1 cellular context compared by ENCODE assay signal in the genomic region with DNA sequence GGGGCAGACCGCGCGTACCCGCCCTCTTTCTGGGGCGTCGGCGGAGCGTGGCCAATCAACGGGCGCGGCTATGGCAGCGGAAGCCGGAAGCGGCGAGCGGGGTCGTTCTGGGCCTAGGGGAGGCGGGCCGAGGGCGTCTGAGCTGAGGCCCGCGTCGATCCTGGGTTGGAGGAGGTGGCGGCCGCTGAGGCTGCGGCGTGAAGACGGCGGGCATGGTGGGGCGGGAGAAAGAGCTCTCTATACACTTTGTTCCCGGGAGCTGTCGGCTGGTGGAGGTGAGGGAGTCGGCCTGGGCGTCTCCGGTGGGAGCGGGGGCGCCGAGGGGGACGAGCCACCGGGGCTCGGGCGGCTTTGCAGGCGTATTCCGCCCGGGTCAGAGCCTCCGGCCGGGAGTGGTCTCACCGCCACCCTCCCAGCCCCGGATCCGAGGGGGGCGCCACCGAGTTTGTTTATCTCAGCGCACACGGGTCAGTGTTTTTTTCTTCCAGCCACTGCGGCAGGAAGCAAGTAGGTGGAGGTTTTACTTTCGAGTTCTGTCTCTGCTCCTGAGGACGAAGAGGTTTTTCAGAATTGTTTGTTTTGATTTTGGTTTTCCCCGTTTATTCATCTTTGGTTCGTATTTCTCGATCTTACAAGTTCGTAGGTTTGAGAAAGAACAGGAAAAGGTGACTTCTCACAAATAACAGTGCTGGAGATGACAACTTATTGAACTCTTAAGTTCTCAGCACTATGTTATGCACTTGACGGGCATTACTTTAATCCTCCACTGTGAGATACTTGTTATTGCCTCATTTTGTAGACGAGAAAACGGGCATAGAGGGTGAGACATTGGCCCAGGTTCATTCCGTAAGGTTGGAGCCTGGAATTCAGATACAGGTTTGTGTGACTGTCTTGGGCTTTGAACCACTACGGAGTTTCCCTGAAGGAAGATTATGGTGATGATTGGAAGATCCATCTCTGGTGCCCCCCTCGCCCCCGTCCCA.
TF ChIP-seq lines count a peak whose summit lies in the region.

A gene (plus strand): TSS at position 145 of the 983 bp plus-strand sequence. CDS start 68 bp downstream, at position 213.

TF ChIP-seq in H1, 55 proteins besides CTCF, POLR2A, EP300 and RAD21:
- TF ChIP-seq HDAC2 (IDR thresholded peaks at IDR 0.05; ENCODE audit: borderline replicate concordance in 1 of 2, low read depth in 2 of 2, low read length in 2 of 2): 0 out of 4 replicates have a peak, but pooled peaks of 1 of the 2 experiments have one; percentile 23
- TF ChIP-seq TBP (IDR thresholded peaks at IDR 0.05; ENCODE audit: low read depth, low read length): peak; percentile 58; the same call in 1 of the 2 replicates
- TF ChIP-seq KDM4A (IDR thresholded peaks at IDR 0.05; ENCODE audit: low read depth, low read length, severe bottlenecking): peak; percentile 58
- TF ChIP-seq RNF2 (IDR thresholded peaks at IDR 0.05; ENCODE audit: borderline replicate concordance, low read depth, low read length, missing control alignments, poor library complexity, severe bottlenecking): no peak
- TF ChIP-seq SIN3A (conservative IDR thresholded peaks at IDR 0.05 in 1 of 2, IDR thresholded peaks at IDR 0.05 in 1 of 2; ENCODE audit: low read depth in 1 of 2, low read length in 2 of 2): peak in 1 of 2 experiments; percentile 74; a peak in 2 of 4 replicates
- 0 out of 2 replicates have a peak, but pooled peaks have one; percentile 35 for TF ChIP-seq CHD1 (IDR thresholded peaks at IDR 0.05; ENCODE audit: low read depth, low read length)
- TF ChIP-seq CEBPB (IDR thresholded peaks at IDR 0.05; ENCODE audit: low read depth, low read length): no peak
- TF ChIP-seq, protein P1, sequence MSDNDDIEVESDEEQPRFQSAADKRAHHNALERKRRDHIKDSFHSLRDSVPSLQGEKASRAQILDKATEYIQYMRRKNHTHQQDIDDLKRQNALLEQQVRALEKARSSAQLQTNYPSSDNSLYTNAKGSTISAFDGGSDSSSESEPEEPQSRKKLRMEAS (IDR thresholded peaks at IDR 0.05): peak; percentile 87; the same call in 1 of the 2 replicates
- TF ChIP-seq NRF1 (IDR thresholded peaks at IDR 0.05; ENCODE audit: low read depth, low read length): no peak
- peak; percentile 63 for TF ChIP-seq CREB1 (IDR thresholded peaks at IDR 0.05)
- TF ChIP-seq KDM5A (IDR thresholded peaks at IDR 0.05; ENCODE audit: low read length): 0 out of 2 replicates have a peak, but pooled peaks have one; percentile 22
- peak; percentile 14; the same call in 1 of the 2 replicates for TF ChIP-seq SP4 (IDR thresholded peaks at IDR 0.05; ENCODE audit: low read length)
- peak; percentile 86 for TF ChIP-seq RBBP5 (IDR thresholded peaks at IDR 0.05; ENCODE audit: borderline replicate concordance, low read depth, low read length)
- peak; percentile 38 for TF ChIP-seq SAP30 (IDR thresholded peaks at IDR 0.05; ENCODE audit: insufficient read depth, insufficient replicate concordance, low read length)
- peak; percentile 87 for TF ChIP-seq ASH2L (IDR thresholded peaks at IDR 0.05; ENCODE audit: low read length)
- peak; percentile 3 for TF ChIP-seq TAF7 (optimal IDR thresholded peaks at IDR 0.05; ENCODE audit: borderline replicate concordance, low read depth, low read length)
- TF ChIP-seq PHF8 (conservative IDR thresholded peaks at IDR 0.05; ENCODE audit: low read depth, low read length): peak; percentile 93; the same call in 1 of the 2 replicates
- TF ChIP-seq TCF12 (IDR thresholded peaks at IDR 0.05; ENCODE audit: low read depth, low read length): no peak
- peak; percentile 30 for TF ChIP-seq SP1 (IDR thresholded peaks at IDR 0.05; ENCODE audit: low read depth, low read length)
- TF ChIP-seq, protein P2, sequence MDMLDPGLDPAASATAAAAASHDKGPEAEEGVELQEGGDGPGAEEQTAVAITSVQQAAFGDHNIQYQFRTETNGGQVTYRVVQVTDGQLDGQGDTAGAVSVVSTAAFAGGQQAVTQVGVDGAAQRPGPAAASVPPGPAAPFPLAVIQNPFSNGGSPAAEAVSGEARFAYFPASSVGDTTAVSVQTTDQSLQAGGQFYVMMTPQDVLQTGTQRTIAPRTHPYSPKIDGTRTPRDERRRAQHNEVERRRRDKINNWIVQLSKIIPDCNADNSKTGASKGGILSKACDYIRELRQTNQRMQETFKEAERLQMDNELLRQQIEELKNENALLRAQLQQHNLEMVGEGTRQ (IDR thresholded peaks at IDR 0.05; ENCODE audit: low read length): no peak
- peak; percentile 98 for TF ChIP-seq POLR2AphosphoS5 (IDR thresholded peaks at IDR 0.05; ENCODE audit: low read depth, low read length)
- no peak for TF ChIP-seq POU5F1 (IDR thresholded peaks at IDR 0.05; ENCODE audit: low read depth, low read length)
- peak; percentile 88 for TF ChIP-seq TAF1 (IDR thresholded peaks at IDR 0.05; ENCODE audit: low read depth, low read length)
